Comparison of ENCODE assay signal across 17 cellular contexts in the genomic region with DNA sequence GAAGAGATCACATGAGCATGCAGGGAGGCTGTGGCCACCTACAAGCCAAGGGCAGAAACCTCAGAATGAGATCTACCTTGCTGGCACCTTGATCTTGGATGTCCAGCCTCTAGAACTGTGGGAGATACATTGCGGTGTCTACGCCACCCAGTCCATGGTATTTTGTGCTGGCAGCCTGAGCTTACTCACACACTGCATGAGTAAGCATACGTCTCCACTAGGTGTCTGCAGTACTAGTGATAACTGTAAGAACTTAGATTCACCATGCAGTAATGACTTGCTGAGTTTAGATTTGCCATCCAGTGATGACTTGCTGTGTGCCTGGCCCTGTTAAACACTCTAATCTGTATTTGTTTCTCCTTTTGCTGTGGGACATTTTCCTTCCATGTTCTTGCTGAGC.
A peak's percentile ranks its signal among the peaks of the same experiment; 100 is the strongest.
DNase-seq lines count a peak whose midpoint lies in the region; ATAC-seq and TF ChIP-seq lines count a peak whose summit lies in the region.
"Had no signal": no experiment of that assay in that cellular context is flagged by ENCODE, and none has a peak within 500 bp of the region (broad histone marks: within the 10 kb centered on the region; RNA-seq: fewer than 3 reads in every experiment).

No MANE protein-coding gene starts in this region.

- H3K36me3 Mint-ChIP-seq in MCF 10A (ENCODE audit: insufficient read depth, unreplicated experiment) (no peaks in the 10 kb centered on the region), activated B cell treated with CpG ODN at 0.5 μM for 24 hours (ENCODE audit: low read depth) (no peaks in the 10 kb centered on the region)
- H3K36me3 Mint-ChIP-seq in stimulated activated effector memory CD8-positive, alpha-beta T cell treated with anti-CD3 and anti-CD28 coated beads, Interleukin-12 subunit alpha, Interleukin-12 subunit beta, amount 100 ng/mL, for 72 hours, result no peaks in the 10 kb centered on the region

- no TSS peak for BruUV-seq in MCF 10A (replicated peaks; lab: Mats Ljungman, UMichigan)

- no peak for TF ChIP-seq RAD21 in SK-N-SH (IDR thresholded peaks at IDR 0.05; ENCODE audit: low read length)

- H3K9me3 ChIP-seq in breast epithelium (peaks cover 0 to 4% of the 10 kb centered on the region in 2 donors), SK-N-SH (no peaks in the 10 kb centered on the region; the same call in 1 of the 2 replicates)

- no peaks in the 10 kb centered on the region for H3K4me1 ChIP-seq in breast epithelium
- H3K4me1 ChIP-seq in SK-N-SH (ENCODE audit: control insufficient read depth in 1 of 2, insufficient read depth in 2 of 2, low read depth in 1 of 2, low read length in 1 of 2), result no peaks in the 10 kb centered on the region

- H4K20me1 ChIP-seq in SK-N-SH (ENCODE audit: insufficient read depth), result no peaks in the 10 kb centered on the region

- DNase-seq in MCF 10A (ENCODE audit: unreplicated experiment) (peak; percentile 18), breast epithelium (ENCODE audit: low spot score in 2 of 2) (no peak), activated B cell treated with CpG ODN at 0.5 μM for 24 hours (no peak), SK-N-SH (no peak), cerebellar nuclear complex (lab: John Stamatoyannopoulos, UW) (no peak)
- DNase-seq in stimulated activated effector memory CD8-positive, alpha-beta T cell treated with anti-CD3 and anti-CD28 coated beads, Interleukin-12 subunit alpha, Interleukin-12 subunit beta, amount 100 ng/mL, for 72 hours (ENCODE audit: low spot score in 2 of 2), result no peak
- DNase-seq: AML-193; CD4-positive, alpha-beta T cell; GOT3; NCI-H1436; NCI-H2029 treated with DMSO at 0.1 percent for 48 hours; NCI-H510A; Right ventricle myocardium superior had no signal

- H3K27me3 ChIP-seq in breast epithelium (no peaks in the 10 kb centered on the region), SK-N-SH (ENCODE audit: insufficient read depth) (no peaks in the 10 kb centered on the region)

- H3K4me1 Mint-ChIP-seq in MCF 10A (ENCODE audit: insufficient read depth, unreplicated experiment), result peaks cover 17% of the 10 kb centered on the region
- peaks cover 71% of the 10 kb centered on the region for H3K4me1 Mint-ChIP-seq in activated B cell treated with CpG ODN at 0.5 μM for 24 hours
- H3K4me1 Mint-ChIP-seq in stimulated activated effector memory CD8-positive, alpha-beta T cell treated with anti-CD3 and anti-CD28 coated beads, Interleukin-12 subunit alpha, Interleukin-12 subunit beta, amount 100 ng/mL, for 72 hours, result peaks cover 4% of the 10 kb centered on the region

- TF ChIP-seq POLR2A in breast epithelium (IDR thresholded peaks at IDR 0.05), result no peak

- intact Hi-C loops in MCF 10A (cut with micrococcal nuclease), result no loop called here
- intact Hi-C loops in breast epithelium (cut with DNase I; ENCODE audit: low total_unique reads), result no loop called here
- intact Hi-C loops in activated B cell treated with CpG ODN at 0.5 μM for 24 hours (cut with micrococcal nuclease), result loop anchor here (10.0 kb wide), 1 partner anchor 208 kb away; no protein-coding TSS in a partner anchor

- 43% methylated on average over 3 of the region's 3 CpGs for WGBS in SK-N-SH (ENCODE audit: low lambda C conversion rate)

- no peaks in the 10 kb centered on the region for H3K36me3 ChIP-seq in breast epithelium
- H3K36me3 ChIP-seq in SK-N-SH (replicated peaks in 1 of 2; ENCODE audit: control insufficient read depth in 1 of 2, insufficient read depth in 2 of 2, low read length in 1 of 2), result no peaks in the 10 kb centered on the region

- H3K4me3 ChIP-seq in breast epithelium (no peak overlapping the region), SK-N-SH (ENCODE audit: low read depth in 2 of 2, low read length in 1 of 2) (no peak overlapping the region)

- TF ChIP-seq CTCF in MCF 10A (IDR thresholded peaks at IDR 0.05; ENCODE audit: unreplicated experiment) (no peak), breast epithelium (IDR thresholded peaks at IDR 0.05) (no peak), activated B cell treated with CpG ODN at 0.5 μM for 24 hours (IDR thresholded peaks at IDR 0.05) (no peak), SK-N-SH (IDR thresholded peaks at IDR 0.05) (no peak)

- H3K9me2 ChIP-seq in SK-N-SH, result no peaks in the 10 kb centered on the region

- H3K9ac ChIP-seq in SK-N-SH, result no peak overlapping the region

- CTCF ChIA-PET in MCF 10A (lab: Yijun Ruan, JAX) (interaction anchor here (1.0 to 1.3 kb wide), 2 partner anchors 32 to 420 kb away, joined by 3 to 4 read pairs; no protein-coding TSS in a partner anchor), activated B cell treated with CpG ODN at 0.5 μM for 24 hours (lab: Charles Lee) (no interaction called here), SK-N-SH (lab: Yijun Ruan, JAX) (interaction anchor here (0.7 kb wide), 1 partner anchor 17 kb away, joined by 3 read pairs; no protein-coding TSS in a partner anchor)

- no peaks in the 10 kb centered on the region for H3F3A ChIP-seq in SK-N-SH (replicated peaks; ENCODE audit: insufficient read depth)

- H3K4me2 ChIP-seq in SK-N-SH, result no peak overlapping the region

- ATAC-seq in activated B cell treated with CpG ODN at 0.5 μM for 24 hours (ENCODE audit: low read depth) (no peak), esophagus mucosa (peak; percentile 42), HG02885 (IDR thresholded peaks at IDR 0.05; ENCODE audit: poor library complexity, unreplicated experiment) (no peak)
- peak; percentile 39 for ATAC-seq in stimulated activated effector memory CD8-positive, alpha-beta T cell treated with anti-CD3 and anti-CD28 coated beads, Interleukin-12 subunit alpha, Interleukin-12 subunit beta, amount 100 ng/mL, for 72 hours
- ATAC-seq: HepG2, Panc1 had no signal

- H3K27me3 Mint-ChIP-seq in MCF 10A (ENCODE audit: insufficient read depth, unreplicated experiment) (no peaks in the 10 kb centered on the region), activated B cell treated with CpG ODN at 0.5 μM for 24 hours (no peaks in the 10 kb centered on the region)

- H3K4me3 Mint-ChIP-seq in MCF 10A (ENCODE audit: unreplicated experiment) (no peak overlapping the region), activated B cell treated with CpG ODN at 0.5 μM for 24 hours (no peak overlapping the region)
- no peak overlapping the region for H3K4me3 Mint-ChIP-seq in stimulated activated effector memory CD8-positive, alpha-beta T cell treated with anti-CD3 and anti-CD28 coated beads, Interleukin-12 subunit alpha, Interleukin-12 subunit beta, amount 100 ng/mL, for 72 hours
- H3K4me3 Mint-ChIP-seq: CD4-positive, alpha-beta T cell had no signal

- H3K27ac Mint-ChIP-seq in MCF 10A (ENCODE audit: low read depth, unreplicated experiment) (no peak overlapping the region), activated B cell treated with CpG ODN at 0.5 μM for 24 hours (peak overlapping the region; percentile 70)
- H3K27ac Mint-ChIP-seq in stimulated activated effector memory CD8-positive, alpha-beta T cell treated with anti-CD3 and anti-CD28 coated beads, Interleukin-12 subunit alpha, Interleukin-12 subunit beta, amount 100 ng/mL, for 72 hours, result no peak overlapping the region
- H3K27ac Mint-ChIP-seq: CD4-positive, alpha-beta T cell had no signal

- TF ChIP-seq EP300 in SK-N-SH (IDR thresholded peaks at IDR 0.05; ENCODE audit: borderline replicate concordance in 1 of 2, low read depth in 1 of 2, low read length in 1 of 2), result no peak

- H3K27ac ChIP-seq in breast epithelium (no peak overlapping the region), SK-N-SH (ENCODE audit: low read depth in 2 of 2, low read length in 1 of 2) (no peak overlapping the region)

- H3K9me3 Mint-ChIP-seq in MCF 10A (ENCODE audit: unreplicated experiment), result no peaks in the 10 kb centered on the region
- H3K9me3 Mint-ChIP-seq in activated B cell treated with CpG ODN at 0.5 μM for 24 hours, result no peaks in the 10 kb centered on the region
- no peaks in the 10 kb centered on the region for H3K9me3 Mint-ChIP-seq in stimulated activated effector memory CD8-positive, alpha-beta T cell treated with anti-CD3 and anti-CD28 coated beads, Interleukin-12 subunit alpha, Interleukin-12 subunit beta, amount 100 ng/mL, for 72 hours

- POLR2A ChIA-PET in MCF 10A (lab: Yijun Ruan, JAX), result interaction anchor here (0.5 kb wide), 1 partner anchor 10 kb away, joined by 3 read pairs; no protein-coding TSS in a partner anchor
- POLR2A ChIA-PET in activated B cell treated with CpG ODN at 0.5 μM for 24 hours (lab: Charles Lee), result no interaction called here
- POLR2A ChIA-PET in SK-N-SH (lab: Yijun Ruan, JAX), result no interaction called here

- no peak overlapping the region for H2AFZ ChIP-seq in SK-N-SH (ENCODE audit: low read depth)

- no peaks in the 10 kb centered on the region for H3K79me2 ChIP-seq in SK-N-SH (ENCODE audit: insufficient read depth)

TF ChIP-seq in SK-N-SH, 30 proteins besides CTCF, POLR2A, EP300 and RAD21 (continues in another document):
- no peak for TF ChIP-seq REST (IDR thresholded peaks at IDR 0.05; ENCODE audit: low read depth, low read length)

Comparison
In these comparisons a context has a peak if more than half of its experiments do, and no peak if none do; other contexts are left out.
1. ATAC-seq: peak in esophagus mucosa (single experiment) and stimulated activated effector memory CD8-positive, alpha-beta T cell treated with anti-CD3 and anti-CD28 coated beads, Interleukin-12 subunit alpha, Interleukin-12 subunit beta, amount 100 ng/mL, for 72 hours (single experiment); none in activated B cell treated with CpG ODN at 0.5 μM for 24 hours (single experiment) and HG02885 (single experiment).